Comparison of ENCODE assay signal across 14 cellular contexts in the genomic region with DNA sequence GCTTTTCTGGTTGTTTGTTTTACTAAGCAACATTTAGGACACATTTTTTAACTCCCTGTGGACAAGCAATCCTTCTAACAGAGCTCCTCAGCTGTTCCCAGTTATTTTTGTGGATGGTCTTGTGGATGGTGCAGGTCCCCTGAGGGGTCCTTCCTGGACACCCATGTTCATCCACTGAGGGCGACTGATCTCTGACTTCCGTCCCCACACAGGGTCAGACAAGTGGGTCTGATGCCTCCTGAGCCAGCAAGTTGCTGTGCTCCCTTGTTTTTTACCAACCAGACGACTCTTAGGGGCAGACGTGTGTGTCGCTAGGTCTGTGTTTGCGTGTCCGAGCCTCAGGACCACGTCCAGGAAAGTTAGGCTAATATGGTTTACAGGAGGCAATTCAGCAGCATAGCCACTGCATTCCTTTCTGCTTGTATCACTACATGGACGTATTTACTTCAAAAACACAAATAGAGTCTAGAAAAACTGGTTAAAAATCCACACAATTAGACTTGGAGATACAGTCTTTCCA.
DNase-seq lines count a peak whose midpoint lies in the region; ATAC-seq, FAIRE-seq and TF ChIP-seq lines count a peak whose summit lies in the region.
"Had no signal": no experiment of that assay in that cellular context is flagged by ENCODE, and none has a peak within 500 bp of the region (broad histone marks: within the 10 kb centered on the region; RNA-seq: fewer than 3 reads in every experiment).

No MANE protein-coding gene starts in this region.

- H3K4me1 ChIP-seq in neural progenitor cell (no peaks in the 10 kb centered on the region), upper lobe of left lung (peaks cover 0 to 13% (median 0%) of the 10 kb centered on the region in 4 donors)

- H3K36me3 ChIP-seq in neural progenitor cell (no peaks in the 10 kb centered on the region), upper lobe of left lung (no peaks in the 10 kb centered on the region)

- no peak for TF ChIP-seq EP300 in upper lobe of left lung (IDR thresholded peaks at IDR 0.05)

- no peak for FAIRE-seq in GM12892 (lab: Jason Lieb, UNC)

- peaks cover 10% of the 10 kb centered on the region for H3K27me3 Mint-ChIP-seq in neural progenitor cell (ENCODE audit: insufficient read depth, low read depth)
- no peaks in the 10 kb centered on the region for H3K27me3 Mint-ChIP-seq in activated naive CD8-positive, alpha-beta T cell treated with anti-CD3 and anti-CD28 coated beads for 36 hours

- H3K4me3 ChIP-seq in fibroblast of pulmonary artery (replicated peaks; ENCODE audit: low read depth, low read length) (no peak overlapping the region), neural progenitor cell (no peak overlapping the region), upper lobe of left lung (no peak overlapping the region)
- H3K4me3 ChIP-seq: dorsolateral prefrontal cortex, GM23338 had no signal

- TF ChIP-seq CTCF in fibroblast of pulmonary artery (IDR thresholded peaks at IDR 0.05; ENCODE audit: low read length, missing control alignments) (no peak), neural progenitor cell (IDR thresholded peaks at IDR 0.05) (no peak), upper lobe of left lung (IDR thresholded peaks at IDR 0.05) (no peak)

- H3K27me3 ChIP-seq in neural progenitor cell (no peaks in the 10 kb centered on the region), upper lobe of left lung (no peaks in the 10 kb centered on the region)
- H3K27me3 ChIP-seq: dorsolateral prefrontal cortex had no signal

- H3K27ac Mint-ChIP-seq in neural progenitor cell, result peak overlapping the region; percentile 81
- no peak overlapping the region for H3K27ac Mint-ChIP-seq in activated naive CD8-positive, alpha-beta T cell treated with anti-CD3 and anti-CD28 coated beads for 36 hours

- no peaks in the 10 kb centered on the region for H4K20me1 ChIP-seq in neural progenitor cell (ENCODE audit: low read depth)

- no peaks in the 10 kb centered on the region for H3K4me1 Mint-ChIP-seq in neural progenitor cell
- H3K4me1 Mint-ChIP-seq in activated naive CD8-positive, alpha-beta T cell treated with anti-CD3 and anti-CD28 coated beads for 36 hours, result no peaks in the 10 kb centered on the region
- H3K4me1 Mint-ChIP-seq: GM23338 had no signal

- ATAC-seq in upper lobe of left lung (ENCODE audit: low FRiP score in 2 of 2), result peak in 1 of 2 donors; percentile 82
- ATAC-seq: GM23338 had no signal

- 66 to 82% methylated on average over 9 of the region's 9 CpGs for WGBS in upper lobe of left lung, 2 donors

- H3K9ac ChIP-seq in neural progenitor cell, result no peak overlapping the region

- H3F3A ChIP-seq in neural progenitor cell (ENCODE audit: low read depth), result no peaks in the 10 kb centered on the region

- H3K27ac ChIP-seq in neural progenitor cell, result no peak overlapping the region
- peak overlapping the region in 3 of 4 donors; percentile 36 to 41 (median 37) for H3K27ac ChIP-seq in upper lobe of left lung

- H3K36me3 Mint-ChIP-seq in neural progenitor cell, result no peaks in the 10 kb centered on the region
- peaks cover 12% of the 10 kb centered on the region for H3K36me3 Mint-ChIP-seq in activated naive CD8-positive, alpha-beta T cell treated with anti-CD3 and anti-CD28 coated beads for 36 hours

- DNase-seq in amniotic epithelial cell (ENCODE audit: low read depth) (peak; percentile 58), fibroblast of pulmonary artery (ENCODE audit: low read depth) (peak; percentile 71), neural progenitor cell (ENCODE audit: low spot score) (no peak), upper lobe of left lung (no peak), GM12892 (ENCODE audit: insufficient read length) (no peak)
- no peak for DNase-seq in central memory CD4-positive, alpha-beta T cell
- no peak for DNase-seq in activated naive CD8-positive, alpha-beta T cell treated with anti-CD3 and anti-CD28 coated beads for 36 hours
- DNase-seq: activated T-cell treated with anti-CD3 and anti-CD28 coated beads for 4 hours; DND-41; dorsolateral prefrontal cortex; NCI-H774; retina; stimulated activated CD8-positive, alpha-beta memory T cell treated with anti-CD3 and anti-CD28 coated beads, Interleukin-4, amount 100 ng/mL, for 48 hours had no signal

- no peaks in the 10 kb centered on the region for H3K79me2 ChIP-seq in neural progenitor cell (ENCODE audit: low read depth)

- TF ChIP-seq POLR2A in upper lobe of left lung (IDR thresholded peaks at IDR 0.05) (no peak), GM12892 (IDR thresholded peaks at IDR 0.05; ENCODE audit: low read depth, low read length) (no peak)

- H3K9me3 ChIP-seq in neural progenitor cell (ENCODE audit: low read depth) (peaks cover 11% of the 10 kb centered on the region), upper lobe of left lung (no peaks in the 10 kb centered on the region)

- H3K9me3 Mint-ChIP-seq in neural progenitor cell, result peaks cover 17% of the 10 kb centered on the region
- H3K9me3 Mint-ChIP-seq in activated naive CD8-positive, alpha-beta T cell treated with anti-CD3 and anti-CD28 coated beads for 36 hours, result peaks cover 14% of the 10 kb centered on the region

- no peak overlapping the region for H3K4me3 Mint-ChIP-seq in neural progenitor cell
- H3K4me3 Mint-ChIP-seq in activated naive CD8-positive, alpha-beta T cell treated with anti-CD3 and anti-CD28 coated beads for 36 hours, result no peak overlapping the region
- H3K4me3 Mint-ChIP-seq: GM23338 had no signal

- H2AFZ ChIP-seq in neural progenitor cell (replicated peaks), result no peak overlapping the region
- H2AFZ ChIP-seq: GM23338 had no signal

- no peak overlapping the region for H3K4me2 ChIP-seq in neural progenitor cell
- H3K4me2 ChIP-seq: GM23338 had no signal

Comparison
In these comparisons a context has a peak if more than half of its experiments do, and no peak if none do; other contexts are left out.
1. DNase-seq: peak in amniotic epithelial cell (single experiment) and fibroblast of pulmonary artery (single experiment); none in neural progenitor cell (single experiment), upper lobe of left lung (0 of 2), central memory CD4-positive, alpha-beta T cell (single experiment), GM12892 (single experiment) and activated naive CD8-positive, alpha-beta T cell treated with anti-CD3 and anti-CD28 coated beads for 36 hours (single experiment).